In genomic region chr4:142265536-142265935, GRCh38 we compare ENCODE assay signal across 9 cellular contexts.
A peak's percentile ranks its signal among the peaks of the same experiment; 100 is the strongest.
DNase-seq lines count a peak whose midpoint lies in the region; ATAC-seq and TF ChIP-seq lines count a peak whose summit lies in the region.
"Had no signal": no experiment of that assay in that cellular context is flagged by ENCODE, and none has a peak within 500 bp of the region (broad histone marks: within the 10 kb centered on the region; RNA-seq: fewer than 3 reads in every experiment).

No MANE protein-coding gene starts in this region.

- H3K9ac ChIP-seq in endocrine pancreas (ENCODE audit: control insufficient read depth, insufficient read depth, low read length), result no peak overlapping the region

- H3K27me3 ChIP-seq in RWPE2 (ENCODE audit: insufficient read depth, poor library complexity, severe bottlenecking) (no peaks in the 10 kb centered on the region), endocrine pancreas (ENCODE audit: control insufficient read depth, insufficient read depth, low read length) (no peaks in the 10 kb centered on the region)

- H3K27ac ChIP-seq in RWPE2 (ENCODE audit: poor library complexity, severe bottlenecking), result peak overlapping the region; percentile 37
- H3K27ac ChIP-seq in caudate nucleus (ENCODE audit: low read depth, low read length), result no peak overlapping the region

- H3K36me3 ChIP-seq in RWPE2 (ENCODE audit: low read depth) (peaks cover 29% of the 10 kb centered on the region), endocrine pancreas (ENCODE audit: control insufficient read depth, insufficient read depth, low read length) (no peaks in the 10 kb centered on the region)

- ATAC-seq in RWPE2 (ENCODE audit: low read depth) (peak; percentile 95), left lobe of liver (no peak)

- TF ChIP-seq CTCF in RWPE2 (IDR thresholded peaks at IDR 0.05; ENCODE audit: poor library complexity, severe bottlenecking) (no peak), retinal pigment epithelial cell (conservative IDR thresholded peaks at IDR 0.05; ENCODE audit: low read depth, low read length) (no peak)

- H3K4me3 ChIP-seq in RWPE2 (ENCODE audit: severe bottlenecking), result no peak overlapping the region
- peak overlapping the region; percentile 45 for H3K4me3 ChIP-seq in endocrine pancreas (ENCODE audit: control insufficient read depth, insufficient read depth, low read length)
- H3K4me3 ChIP-seq in retinal pigment epithelial cell (ENCODE audit: low read length), result no peak overlapping the region

- peak; percentile 12 for DNase-seq in NCI-H446 treated with DMSO at 0.1 percent for 48 hours (lab: John Stamatoyannopoulos, UW)
- DNase-seq in NCI-H446 (lab: John Stamatoyannopoulos, UW), result no peak
- no peak for DNase-seq in RWPE2 (ENCODE audit: low spot score)
- peak; percentile 91 for DNase-seq in retinal pigment epithelial cell (ENCODE audit: low read depth)
- DNase-seq in caudate nucleus (lab: John Stamatoyannopoulos, UW), result no peak
- no peak for DNase-seq in left lobe of liver (ENCODE audit: low spot score)
- no peak for DNase-seq in central memory CD4-positive, alpha-beta T cell
- DNase-seq: immature natural killer cell had no signal

- H3K9me3 ChIP-seq in RWPE2 (ENCODE audit: severe bottlenecking) (no peaks in the 10 kb centered on the region), endocrine pancreas (ENCODE audit: control insufficient read depth, low read length) (no peaks in the 10 kb centered on the region)

- H3K4me1 ChIP-seq in RWPE2 (ENCODE audit: insufficient read depth, poor library complexity, severe bottlenecking) (peaks cover 24% of the 10 kb centered on the region), endocrine pancreas (ENCODE audit: control insufficient read depth, insufficient read depth, low read length) (peaks cover 10% of the 10 kb centered on the region)

Comparison
In these comparisons a context has a peak if more than half of its experiments do, and no peak if none do; other contexts are left out.
1. DNase-seq: peak in NCI-H446 treated with DMSO at 0.1 percent for 48 hours (single experiment) and retinal pigment epithelial cell (single experiment); none in NCI-H446 (0 of 2), RWPE2 (single experiment), caudate nucleus (0 of 61), left lobe of liver (single experiment) and central memory CD4-positive, alpha-beta T cell (single experiment).